ENCODE assay signal across 12 cellular contexts in the genomic region with DNA sequence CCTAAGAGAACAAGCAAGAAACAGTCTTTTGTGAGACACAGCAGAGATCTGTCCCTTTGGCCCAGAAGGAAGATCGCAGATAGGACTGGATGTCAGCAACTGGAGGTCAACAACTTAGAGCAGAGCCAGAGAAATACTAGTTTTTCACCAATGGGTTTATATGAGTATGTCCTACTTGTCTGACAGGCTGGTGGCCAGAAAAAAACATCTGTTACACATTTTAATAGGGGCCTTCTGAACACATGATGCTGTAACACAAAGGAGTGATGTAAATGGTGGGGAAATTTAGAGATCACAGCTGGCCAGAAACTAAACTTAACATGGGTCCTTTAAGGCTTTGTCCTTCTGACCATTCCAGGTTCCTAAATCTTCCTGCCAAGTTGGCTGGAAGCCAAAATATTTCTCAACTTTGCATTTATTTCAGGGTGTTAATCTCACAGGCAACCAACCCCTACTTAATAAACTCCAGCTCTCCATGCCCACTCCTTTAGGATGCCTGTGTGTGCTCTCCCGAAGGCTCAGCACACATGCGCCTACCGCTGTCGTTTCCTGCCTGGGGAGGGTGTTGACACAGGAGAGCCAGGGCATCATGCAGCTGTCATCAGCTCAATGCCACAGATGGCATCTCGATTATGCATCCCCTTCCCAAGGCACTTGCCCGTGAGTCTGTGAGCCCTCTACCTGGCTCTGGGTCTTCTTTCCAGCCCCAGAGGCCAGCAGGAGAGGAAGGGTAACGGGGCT.
DNase-seq lines count a peak whose midpoint lies in the region; ATAC-seq, FAIRE-seq and TF ChIP-seq lines count a peak whose summit lies in the region.
"Had no signal": no experiment of that assay in that cellular context is flagged by ENCODE, and none has a peak within 500 bp of the region (broad histone marks: within the 10 kb centered on the region; RNA-seq: fewer than 3 reads in every experiment).

No MANE protein-coding gene starts in this region.

- H3K9ac ChIP-seq in endothelial cell of umbilical vein (replicated peaks; ENCODE audit: extremely low read depth, insufficient read depth, low read length) = no peak overlapping the region

- no peak for TF ChIP-seq POLR2A in endothelial cell of umbilical vein (IDR thresholded peaks at IDR 0.05; ENCODE audit: low read depth, low read length)

- H3K4me3 ChIP-seq in ACC112 (ENCODE audit: low read depth, low read length) (no peak overlapping the region), endothelial cell of umbilical vein (replicated peaks in 1 of 3; ENCODE audit: insufficient read depth in 1 of 3, low read depth in 1 of 3, low read length in 3 of 3) (no peak overlapping the region)

- H3K27me3 ChIP-seq in ACC112 (ENCODE audit: insufficient read depth, low read length) (no peaks in the 10 kb centered on the region), endothelial cell of umbilical vein (ENCODE audit: control insufficient read depth in 2 of 2, insufficient read depth in 2 of 2, low read length in 2 of 2) (no peaks in the 10 kb centered on the region)

- no TSS peak for BruUV-seq in endothelial cell of umbilical vein (replicated peaks; lab: Mats Ljungman, UMichigan)

- H4K20me1 ChIP-seq in endothelial cell of umbilical vein (replicated peaks; ENCODE audit: control insufficient read depth, extremely low read depth, insufficient read depth, low read length) = no peaks in the 10 kb centered on the region

- H3K36me3 Mint-ChIP-seq in natural killer cell = no peaks in the 10 kb centered on the region
- H3K36me3 Mint-ChIP-seq: CD4-positive, alpha-beta memory T cell; stimulated activated effector memory CD8-positive, alpha-beta T cell treated with anti-CD3 and anti-CD28 coated beads, Interleukin-12 subunit alpha, Interleukin-12 subunit beta, amount 100 ng/mL, for 72 hours had no signal

- H3K27me3 Mint-ChIP-seq in natural killer cell (ENCODE audit: low read depth in 2 of 2) = no peaks in the 10 kb centered on the region
- H3K27me3 Mint-ChIP-seq: activated naive CD8-positive, alpha-beta T cell treated with anti-CD3 and anti-CD28 coated beads, Interleukin-2, amount 50 U/mL, for 24 hours had no signal

- H3K9me3 Mint-ChIP-seq in natural killer cell = peaks cover 0 to 2% of the 10 kb centered on the region in 2 donors
- H3K9me3 Mint-ChIP-seq: activated naive CD8-positive, alpha-beta T cell treated with anti-CD3 and anti-CD28 coated beads, Interleukin-2, amount 50 U/mL, for 24 hours had no signal

- H2AFZ ChIP-seq in ACC112 (ENCODE audit: low read length, unreplicated experiment) = peak overlapping the region; percentile 21
- no peak overlapping the region for H2AFZ ChIP-seq in endothelial cell of umbilical vein (ENCODE audit: low read depth, low read length)

- H3K27ac Mint-ChIP-seq in natural killer cell = no peak overlapping the region
- H3K27ac Mint-ChIP-seq: activated naive CD8-positive, alpha-beta T cell treated with anti-CD3 and anti-CD28 coated beads, Interleukin-2, amount 50 U/mL, for 24 hours; CD4-positive, alpha-beta memory T cell; stimulated activated effector memory CD8-positive, alpha-beta T cell treated with anti-CD3 and anti-CD28 coated beads, Interleukin-12 subunit alpha, Interleukin-12 subunit beta, amount 100 ng/mL, for 72 hours; T-helper 1 cell treated with Interleukin-12 subunit alpha and Interleukin-12 subunit beta and Interleukin-4 antibody, amounts not matched to agents 30 μg/mL and 1 μg/mL, for 36 hours had no signal

- H3K79me2 ChIP-seq in ACC112 (ENCODE audit: control insufficient read depth, insufficient read depth, low read length, unreplicated experiment) = no peaks in the 10 kb centered on the region
- no peaks in the 10 kb centered on the region for H3K79me2 ChIP-seq in endothelial cell of umbilical vein (ENCODE audit: control insufficient read depth, insufficient read depth, low read length)

- intact Hi-C loops in endothelial cell of umbilical vein (cut with micrococcal nuclease) (loop anchor here (2.0 to 10.0 kb wide), 4 partner anchors 173 to 1217 kb away; no protein-coding TSS in a partner anchor), natural killer cell (cut with micrococcal nuclease) (loop anchor here (5.0 to 10.0 kb wide), 2 partner anchors 195 to 1222 kb away; no protein-coding TSS in a partner anchor)

- H3K9me1 ChIP-seq in endothelial cell of umbilical vein (replicated peaks; ENCODE audit: control insufficient read depth, extremely low read depth, insufficient read depth, low read length) = no peaks in the 10 kb centered on the region

- no peak for FAIRE-seq in endothelial cell of umbilical vein (lab: Jason Lieb, UNC)

- no peak for ATAC-seq in natural killer cell
- ATAC-seq: activated naive CD8-positive, alpha-beta T cell treated with anti-CD3 and anti-CD28 coated beads, Interleukin-2, amount 50 U/mL, for 24 hours; stimulated activated effector memory CD8-positive, alpha-beta T cell treated with anti-CD3 and anti-CD28 coated beads, Interleukin-12 subunit alpha, Interleukin-12 subunit beta, amount 100 ng/mL, for 72 hours had no signal

- dilution Hi-C loops in endothelial cell of umbilical vein (cut with MboI; ENCODE audit: extremely low pct_ligation_motif_present, low sequenced_read_pairs) = no loop called here

- peaks cover 43 to 44% of the 10 kb centered on the region in 2 donors for H3K4me1 Mint-ChIP-seq in natural killer cell
- H3K4me1 Mint-ChIP-seq: activated naive CD8-positive, alpha-beta T cell treated with anti-CD3 and anti-CD28 coated beads, Interleukin-2, amount 50 U/mL, for 24 hours; CD4-positive, alpha-beta memory T cell; stimulated activated effector memory CD8-positive, alpha-beta T cell treated with anti-CD3 and anti-CD28 coated beads, Interleukin-12 subunit alpha, Interleukin-12 subunit beta, amount 100 ng/mL, for 72 hours had no signal

- CTCF ChIA-PET in endothelial cell of umbilical vein (lab: Charles Lee) = interaction anchor here (1.6 to 1.8 kb wide), 2 partner anchors 191 to 434 kb away, joined by 18 to 19 read pairs; no protein-coding TSS in a partner anchor

- DNase-seq in NCI-H1694 (lab: John Stamatoyannopoulos, UW) (peak; percentile 74), endothelial cell of umbilical vein (ENCODE audit: low read depth, low spot score) (peak; percentile 5), mucosa of gallbladder (ENCODE audit: low spot score) (peak; percentile 43), natural killer cell (no peak), GOT3 (lab: John Stamatoyannopoulos, UW) (no peak), RPMI8226 (no peak), DMS79 treated with DMSO at 0.1 percent for 48 hours (lab: John Stamatoyannopoulos, UW) (no peak)
- DNase-seq: activated naive CD8-positive, alpha-beta T cell treated with anti-CD3 and anti-CD28 coated beads, Interleukin-2, amount 50 U/mL, for 24 hours; CD4-positive, alpha-beta memory T cell had no signal

- TF ChIP-seq CTCF in endothelial cell of umbilical vein (IDR thresholded peaks at IDR 0.05; ENCODE audit: extremely low read depth in 1 of 2, insufficient read depth in 1 of 2, low read depth in 1 of 2, low read length in 2 of 2) = no peak
- no peak for TF ChIP-seq CTCF in natural killer cell (IDR thresholded peaks at IDR 0.05)

- H3K36me3 ChIP-seq in ACC112 (ENCODE audit: insufficient read depth, low read length) (no peaks in the 10 kb centered on the region), endothelial cell of umbilical vein (ENCODE audit: control insufficient read depth in 2 of 2, extremely low read depth in 1 of 2, insufficient read depth in 2 of 2, low read length in 2 of 2) (no peaks in the 10 kb centered on the region)

- H3K9me3 ChIP-seq in endothelial cell of umbilical vein (replicated peaks; ENCODE audit: control insufficient read depth, insufficient read depth, low read length) = no peaks in the 10 kb centered on the region

- peaks cover 22% of the 10 kb centered on the region for H3K4me1 ChIP-seq in ACC112 (ENCODE audit: control insufficient read depth, insufficient read depth, low read length, unreplicated experiment)
- H3K4me1 ChIP-seq in endothelial cell of umbilical vein (ENCODE audit: control insufficient read depth, extremely low read depth, insufficient read depth, low read length) = no peaks in the 10 kb centered on the region

- POLR2A ChIA-PET in endothelial cell of umbilical vein (lab: Charles Lee) = no interaction called here

- no peak overlapping the region for H3K4me2 ChIP-seq in endothelial cell of umbilical vein (ENCODE audit: insufficient read depth, low read length)

- H3K4me3 Mint-ChIP-seq in natural killer cell = no peak overlapping the region
- H3K4me3 Mint-ChIP-seq: activated naive CD8-positive, alpha-beta T cell treated with anti-CD3 and anti-CD28 coated beads, Interleukin-2, amount 50 U/mL, for 24 hours; CD4-positive, alpha-beta memory T cell; stimulated activated effector memory CD8-positive, alpha-beta T cell treated with anti-CD3 and anti-CD28 coated beads, Interleukin-12 subunit alpha, Interleukin-12 subunit beta, amount 100 ng/mL, for 72 hours; T-helper 1 cell treated with Interleukin-12 subunit alpha and Interleukin-12 subunit beta and Interleukin-4 antibody, amounts not matched to agents 30 μg/mL and 1 μg/mL, for 36 hours had no signal

- no peak overlapping the region for H3K27ac ChIP-seq in ACC112 (ENCODE audit: low read depth, low read length)
- no peak overlapping the region for H3K27ac ChIP-seq in endothelial cell of umbilical vein (ENCODE audit: insufficient read depth, low read depth, low read length)

TF ChIP-seq in endothelial cell of umbilical vein, 7 proteins besides CTCF, POLR2A, EP300 and RAD21:
- TF ChIP-seq POLR2AphosphoS5 (IDR thresholded peaks at IDR 0.05; ENCODE audit: insufficient read depth, low read depth, low read length) (no peak), MYC (IDR thresholded peaks at IDR 0.05; ENCODE audit: low read depth, low read length) (no peak), GATA2 (IDR thresholded peaks at IDR 0.05; ENCODE audit: insufficient read depth, insufficient read length, low read depth, low read length) (no peak), JUN (IDR thresholded peaks at IDR 0.05; ENCODE audit: borderline replicate concordance, insufficient read depth, insufficient read length, low read depth) (no peak), FOS (IDR thresholded peaks at IDR 0.05; ENCODE audit: borderline replicate concordance, insufficient read depth, low read length) (no peak), EZH2 (IDR thresholded peaks at IDR 0.05; ENCODE audit: borderline replicate concordance, low read depth, low read length, severe bottlenecking) (no peak)
- TF ChIP-seq, protein P1, sequence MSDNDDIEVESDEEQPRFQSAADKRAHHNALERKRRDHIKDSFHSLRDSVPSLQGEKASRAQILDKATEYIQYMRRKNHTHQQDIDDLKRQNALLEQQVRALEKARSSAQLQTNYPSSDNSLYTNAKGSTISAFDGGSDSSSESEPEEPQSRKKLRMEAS (IDR thresholded peaks at IDR 0.05; ENCODE audit: insufficient read depth, insufficient read length) = no peak

Comparison
In these comparisons a context has a peak if more than half of its experiments do, and no peak if none do; other contexts are left out.
1. DNase-seq: peak in NCI-H1694 (single experiment), endothelial cell of umbilical vein (single experiment) and mucosa of gallbladder (single experiment); none in natural killer cell (single experiment), GOT3 (single experiment), RPMI8226 (single experiment) and DMS79 treated with DMSO at 0.1 percent for 48 hours (single experiment).